In the genomic region with DNA sequence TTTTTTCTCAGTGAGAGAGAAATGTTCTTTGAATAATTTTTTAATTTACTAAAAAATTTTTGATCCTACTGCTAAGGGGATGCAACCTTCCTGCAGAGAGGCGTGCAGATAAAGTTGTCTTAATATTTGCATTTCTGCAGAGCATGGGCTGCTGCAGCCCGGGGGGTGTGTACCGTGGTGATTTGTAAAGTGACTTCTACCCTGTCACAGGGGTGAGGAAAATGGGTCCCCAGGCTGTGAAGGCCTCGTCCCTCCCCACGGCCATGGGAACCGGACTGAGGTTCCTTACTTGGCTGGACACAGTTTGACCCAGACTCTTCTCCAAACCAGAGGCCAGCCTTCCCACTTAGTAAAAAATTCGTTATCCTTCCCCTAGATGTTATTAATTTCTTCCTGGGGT, we compare ENCODE assay signal across 14 cellular contexts.
"Had no signal": no experiment of that assay in that cellular context is flagged by ENCODE, and none has a peak within 500 bp of the region (broad histone marks: within the 10 kb centered on the region; RNA-seq: fewer than 3 reads in every experiment).

No MANE protein-coding gene starts in this region.

- DNase-seq: activated CD4-positive, alpha-beta T cell treated with anti-CD3 and anti-CD28 coated beads for 1 hour; activated CD4-positive, alpha-beta T cell treated with anti-CD3 and anti-CD28 coated beads, Interleukin-2, amount 50 U/mL, for 4 hours; activated T-cell treated with anti-CD3 and anti-CD28 coated beads for 4 hours; erythroblast; naive B cell; stimulated activated CD4-positive, alpha-beta T cell treated with anti-CD3 and anti-CD28 coated beads, Interleukin-15, amount 100 ng/mL, for 24 hours; stimulated activated CD4-positive, alpha-beta T cell treated with anti-CD3 and anti-CD28 coated beads, Interleukin-4, amount 100 ng/mL, for 24 hours; stimulated activated naive CD4-positive, alpha-beta T cell; substantia nigra; transverse colon had no signal

- H3K27ac ChIP-seq: cardiac muscle cell, transverse colon had no signal

- H3K27me3 ChIP-seq: transverse colon had no signal

- FAIRE-seq: colon, islet of Langerhans had no signal

- H3K4me3 ChIP-seq: cardiac muscle cell, transverse colon had no signal

- ATAC-seq: activated T-helper 17 cell treated with anti-CD3 and anti-CD28 coated beads, Interleukin-2, amount 50 U/mL, for 72 hours had no signal

- H3K36me3 ChIP-seq: cardiac muscle cell, transverse colon had no signal

- H3K9me3 ChIP-seq: transverse colon had no signal
